ENCODE assay signal across 11 cellular contexts in genomic region chr1:66957938-66958337, GRCh38. TPM values are rescaled to one million over a fixed set of nuclear protein-coding genes. Genes with fewer than 3 reads are reported as not detected.
A peak's percentile ranks its signal among the peaks of the same experiment; 100 is the strongest.
DNase-seq lines count a peak whose midpoint lies in the region; ATAC-seq lines count a peak whose summit lies in the region.
"Had no signal": no experiment of that assay in that cellular context is flagged by ENCODE, and none has a peak within 500 bp of the region (broad histone marks: within the 10 kb centered on the region; RNA-seq: fewer than 3 reads in every experiment).

No MANE protein-coding gene starts in this region.

- H3K27me3 Mint-ChIP-seq in activated CD4-positive, alpha-beta T cell treated with anti-CD3 and anti-CD28 coated beads for 36 hours, result no peaks in the 10 kb centered on the region
- no peaks in the 10 kb centered on the region for H3K27me3 Mint-ChIP-seq in stimulated activated naive CD8-positive, alpha-beta T cell treated with anti-CD3 and anti-CD28 coated beads, Interleukin-15, Interleukin-2, amounts not matched to agents 100 ng/mL and 50 ng/mL, for 24 hours
- no peaks in the 10 kb centered on the region for H3K27me3 Mint-ChIP-seq in stimulated activated naive CD8-positive, alpha-beta T cell treated with anti-CD3 and anti-CD28 coated beads, Interleukin-15, amount 100 ng/mL, for 72 hours
- no peaks in the 10 kb centered on the region for H3K27me3 Mint-ChIP-seq in memory B cell

- DNase-seq in activated CD4-positive, alpha-beta T cell treated with anti-CD3 and anti-CD28 coated beads for 36 hours, result no peak
- DNase-seq in activated CD4-positive, alpha-beta T cell treated with anti-CD3 and anti-CD28 coated beads for 48 hours, result no peak
- DNase-seq in stimulated activated naive CD8-positive, alpha-beta T cell treated with anti-CD3 and anti-CD28 coated beads, Interleukin-15, amount 100 ng/mL, for 72 hours, result no peak
- no peak for DNase-seq in memory B cell (ENCODE audit: low spot score in 2 of 2)
- DNase-seq in AG20443 (ENCODE audit: low spot score), result no peak
- DNase-seq in NCI-H2029 treated with DMSO at 0.1 percent for 48 hours (lab: John Stamatoyannopoulos, UW), result no peak
- DNase-seq: AML-193, DMS79 treated with DMSO at 0.1 percent for 48 hours, EL, GOT3 had no signal

- H3K9me3 Mint-ChIP-seq in activated CD4-positive, alpha-beta T cell treated with anti-CD3 and anti-CD28 coated beads for 36 hours (ENCODE audit: low read depth), result no peaks in the 10 kb centered on the region
- no peaks in the 10 kb centered on the region for H3K9me3 Mint-ChIP-seq in stimulated activated naive CD8-positive, alpha-beta T cell treated with anti-CD3 and anti-CD28 coated beads, Interleukin-15, Interleukin-2, amounts not matched to agents 100 ng/mL and 50 ng/mL, for 24 hours
- H3K9me3 Mint-ChIP-seq in stimulated activated naive CD8-positive, alpha-beta T cell treated with anti-CD3 and anti-CD28 coated beads, Interleukin-15, amount 100 ng/mL, for 72 hours, result no peaks in the 10 kb centered on the region
- no peaks in the 10 kb centered on the region for H3K9me3 Mint-ChIP-seq in memory B cell

- POLR2A ChIA-PET in activated CD4-positive, alpha-beta T cell treated with anti-CD3 and anti-CD28 coated beads for 36 hours (lab: Charles Lee), result no interaction called here

- no peak overlapping the region for H3K4me3 Mint-ChIP-seq in activated CD4-positive, alpha-beta T cell treated with anti-CD3 and anti-CD28 coated beads for 36 hours
- no peak overlapping the region for H3K4me3 Mint-ChIP-seq in stimulated activated naive CD8-positive, alpha-beta T cell treated with anti-CD3 and anti-CD28 coated beads, Interleukin-15, Interleukin-2, amounts not matched to agents 100 ng/mL and 50 ng/mL, for 24 hours
- H3K4me3 Mint-ChIP-seq in stimulated activated naive CD8-positive, alpha-beta T cell treated with anti-CD3 and anti-CD28 coated beads, Interleukin-15, amount 100 ng/mL, for 72 hours, result no peak overlapping the region
- H3K4me3 Mint-ChIP-seq in memory B cell, result no peak overlapping the region

- CTCF ChIA-PET in activated CD4-positive, alpha-beta T cell treated with anti-CD3 and anti-CD28 coated beads for 36 hours (lab: Charles Lee), result no interaction called here

- H3K27ac Mint-ChIP-seq in activated CD4-positive, alpha-beta T cell treated with anti-CD3 and anti-CD28 coated beads for 36 hours, result peak overlapping the region; percentile 66
- peak overlapping the region; percentile 46 for H3K27ac Mint-ChIP-seq in stimulated activated naive CD8-positive, alpha-beta T cell treated with anti-CD3 and anti-CD28 coated beads, Interleukin-15, Interleukin-2, amounts not matched to agents 100 ng/mL and 50 ng/mL, for 24 hours
- no peak overlapping the region for H3K27ac Mint-ChIP-seq in stimulated activated naive CD8-positive, alpha-beta T cell treated with anti-CD3 and anti-CD28 coated beads, Interleukin-15, amount 100 ng/mL, for 72 hours
- peak overlapping the region; percentile 16 for H3K27ac Mint-ChIP-seq in memory B cell

- H3K36me3 Mint-ChIP-seq in activated CD4-positive, alpha-beta T cell treated with anti-CD3 and anti-CD28 coated beads for 36 hours (ENCODE audit: low read depth), result peaks cover 57% of the 10 kb centered on the region
- H3K36me3 Mint-ChIP-seq in stimulated activated naive CD8-positive, alpha-beta T cell treated with anti-CD3 and anti-CD28 coated beads, Interleukin-15, Interleukin-2, amounts not matched to agents 100 ng/mL and 50 ng/mL, for 24 hours (ENCODE audit: low read depth), result peaks cover 85% of the 10 kb centered on the region
- H3K36me3 Mint-ChIP-seq in memory B cell, result peaks cover 25% of the 10 kb centered on the region

- H3K4me1 Mint-ChIP-seq in activated CD4-positive, alpha-beta T cell treated with anti-CD3 and anti-CD28 coated beads for 36 hours, result peaks cover 42% of the 10 kb centered on the region
- peaks cover 31% of the 10 kb centered on the region for H3K4me1 Mint-ChIP-seq in stimulated activated naive CD8-positive, alpha-beta T cell treated with anti-CD3 and anti-CD28 coated beads, Interleukin-15, Interleukin-2, amounts not matched to agents 100 ng/mL and 50 ng/mL, for 24 hours (ENCODE audit: low read depth)
- peaks cover 30% of the 10 kb centered on the region for H3K4me1 Mint-ChIP-seq in stimulated activated naive CD8-positive, alpha-beta T cell treated with anti-CD3 and anti-CD28 coated beads, Interleukin-15, amount 100 ng/mL, for 72 hours
- H3K4me1 Mint-ChIP-seq in memory B cell, result peaks cover 10% of the 10 kb centered on the region

- intact Hi-C loops in activated CD4-positive, alpha-beta T cell treated with anti-CD3 and anti-CD28 coated beads for 36 hours (cut with DNase I, micrococcal nuclease), result no loop called here

- no peak for ATAC-seq in activated CD4-positive, alpha-beta T cell treated with anti-CD3 and anti-CD28 coated beads for 36 hours
- no peak for ATAC-seq in stimulated activated naive CD8-positive, alpha-beta T cell treated with anti-CD3 and anti-CD28 coated beads, Interleukin-15, amount 100 ng/mL, for 72 hours
- no peak for ATAC-seq in memory B cell (ENCODE audit: low read depth)

RNA-seq across cellular contexts. Expression of gene MIER1, which starts 33.1 kb away (rescaled TPM):
- total RNA-seq in activated CD4-positive, alpha-beta T cell treated with anti-CD3 and anti-CD28 coated beads for 36 hours, result 10 to 100 TPM; 49.7 to 51.5 TPM

RNA-seq across cellular contexts. Expression of gene DNAI4, which starts 33.3 kb away (rescaled TPM):
- 1 to 10 TPM in 1 of 2 experiments, under 1 TPM in 1; 0.87 to 3.6 TPM for total RNA-seq in activated CD4-positive, alpha-beta T cell treated with anti-CD3 and anti-CD28 coated beads for 36 hours

Comparison
In these comparisons a context has a peak if more than half of its experiments do, and no peak if none do; other contexts are left out.
1. H3K27ac Mint-ChIP-seq: peak in activated CD4-positive, alpha-beta T cell treated with anti-CD3 and anti-CD28 coated beads for 36 hours (single experiment), stimulated activated naive CD8-positive, alpha-beta T cell treated with anti-CD3 and anti-CD28 coated beads, Interleukin-15, Interleukin-2, amounts not matched to agents 100 ng/mL and 50 ng/mL, for 24 hours (single experiment) and memory B cell (single experiment); none in stimulated activated naive CD8-positive, alpha-beta T cell treated with anti-CD3 and anti-CD28 coated beads, Interleukin-15, amount 100 ng/mL, for 72 hours (0 of 2).